In the genomic region with DNA sequence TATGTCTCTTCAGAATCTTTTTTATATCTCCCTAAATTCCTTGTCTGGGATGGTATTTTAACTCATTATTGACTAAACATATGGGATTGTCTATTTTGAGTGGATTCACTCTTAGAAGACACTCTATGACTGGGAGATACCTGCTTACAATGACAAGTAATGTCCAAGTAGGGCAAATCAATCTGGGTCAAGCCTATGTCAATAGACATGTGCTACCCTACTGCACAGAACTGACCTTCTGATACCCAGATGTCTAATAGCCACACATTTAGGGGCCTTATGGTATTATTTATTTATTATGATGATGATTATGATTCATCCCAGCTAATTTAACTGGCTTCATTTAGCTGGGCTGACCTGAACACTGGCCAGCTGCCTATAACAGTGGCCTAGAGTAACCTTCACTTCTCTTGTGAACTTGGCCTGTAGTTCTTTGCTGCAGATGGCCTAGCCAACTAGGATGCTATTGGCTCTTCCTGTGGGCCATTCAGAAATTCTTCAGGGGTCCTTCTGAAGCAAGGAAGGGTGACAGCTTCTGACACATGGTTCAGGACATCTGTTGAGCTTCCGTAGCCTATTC, we compare ENCODE assay signal across 1 cellular context.
TF ChIP-seq lines count a peak whose summit lies in the region.

No MANE protein-coding gene starts in this region.

TF ChIP-seq in SK-N-SH treated with all-trans-retinoic acid at 6 μM for 48 hours, 23 proteins besides CTCF, POLR2A, EP300 and RAD21 (continued from another document):
- TF ChIP-seq, protein P1, sequence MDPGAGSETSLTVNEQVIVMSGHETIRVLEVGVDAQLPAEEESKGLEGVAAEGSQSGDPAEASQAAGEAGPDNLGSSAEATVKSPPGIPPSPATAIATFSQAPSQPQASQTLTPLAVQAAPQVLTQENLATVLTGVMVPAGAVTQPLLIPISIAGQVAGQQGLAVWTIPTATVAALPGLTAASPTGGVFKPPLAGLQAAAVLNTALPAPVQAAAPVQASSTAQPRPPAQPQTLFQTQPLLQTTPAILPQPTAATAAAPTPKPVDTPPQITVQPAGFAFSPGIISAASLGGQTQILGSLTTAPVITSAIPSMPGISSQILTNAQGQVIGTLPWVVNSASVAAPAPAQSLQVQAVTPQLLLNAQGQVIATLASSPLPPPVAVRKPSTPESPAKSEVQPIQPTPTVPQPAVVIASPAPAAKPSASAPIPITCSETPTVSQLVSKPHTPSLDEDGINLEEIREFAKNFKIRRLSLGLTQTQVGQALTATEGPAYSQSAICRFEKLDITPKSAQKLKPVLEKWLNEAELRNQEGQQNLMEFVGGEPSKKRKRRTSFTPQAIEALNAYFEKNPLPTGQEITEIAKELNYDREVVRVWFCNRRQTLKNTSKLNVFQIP (CRISPR knock-in tag; IDR thresholded peaks at IDR 0.05; ENCODE audit: borderline replicate concordance, low read depth), result no peak
